Comparison of ENCODE assay signal across 26 cellular contexts in genomic region chr1:172629170-172629569, GRCh38. TPM values are rescaled to one million over a fixed set of nuclear protein-coding genes. Genes with fewer than 3 reads are reported as not detected.
"Had no signal": no experiment of that assay in that cellular context is flagged by ENCODE, and none has a peak within 500 bp of the region (broad histone marks: within the 10 kb centered on the region; RNA-seq: fewer than 3 reads in every experiment).

No MANE protein-coding gene starts in this region.

- H3K4me3 ChIP-seq: adrenal gland, ascending aorta, lung, upper lobe of left lung had no signal

- FAIRE-seq: endothelial cell of umbilical vein had no signal

- H3K36me3 Mint-ChIP-seq: activated naive CD4-positive, alpha-beta T cell treated with anti-CD3 and anti-CD28 coated beads, Interleukin-2, amount 10 ng/mL, durations not matched to agents 7 days and 5 days; stimulated activated naive B cell treated with anti-CD40 and anti-IgM and Interleukin-4, amounts not matched to agents 10 μg/mL and 1 μg/mL and 100 μg/mL, for 72 hours had no signal

- H3K9me3 ChIP-seq: adrenal gland, ascending aorta had no signal

- H3K27ac Mint-ChIP-seq: activated naive CD4-positive, alpha-beta T cell treated with anti-CD3 and anti-CD28 coated beads, Interleukin-2, amount 10 ng/mL, durations not matched to agents 7 days and 5 days; stimulated activated naive B cell treated with anti-CD40 and anti-IgM and Interleukin-4, amounts not matched to agents 10 μg/mL and 1 μg/mL and 100 μg/mL, for 72 hours; T-helper 2 cell treated with Interferon-gamma antibody and Interleukin-4, amounts not matched to agents 5 μg/mL and 100 μg/mL, for 36 hours had no signal

- H3K4me3 Mint-ChIP-seq: activated naive CD4-positive, alpha-beta T cell treated with anti-CD3 and anti-CD28 coated beads, Interleukin-2, amount 10 ng/mL, durations not matched to agents 7 days and 5 days; stimulated activated naive B cell treated with anti-CD40 and anti-IgM and Interleukin-4, amounts not matched to agents 10 μg/mL and 1 μg/mL and 100 μg/mL, for 72 hours; T-helper 2 cell treated with Interferon-gamma antibody and Interleukin-4, amounts not matched to agents 5 μg/mL and 100 μg/mL, for 36 hours had no signal

- ATAC-seq: esophagus mucosa; left lobe of liver; naive thymus-derived CD4-positive, alpha-beta T cell; stimulated activated naive B cell treated with anti-CD40 and anti-IgM and Interleukin-4, amounts not matched to agents 10 μg/mL and 1 μg/mL and 100 μg/mL, for 72 hours had no signal

- H3K27me3 ChIP-seq: adrenal gland, ascending aorta, brain microvascular endothelial cell, upper lobe of left lung had no signal

- DNase-seq: activated CD4-positive, alpha-beta T cell treated with anti-CD3 and anti-CD28 coated beads for 1 hour; activated effector memory CD4-positive, alpha-beta T cell treated with anti-CD3 and anti-CD28 coated beads, Interleukin-2, amount 50 U/mL, for 16 hours; activated naive CD4-positive, alpha-beta T cell treated with anti-CD3 and anti-CD28 coated beads, Interleukin-2, amount 10 ng/mL, durations not matched to agents 7 days and 5 days; activated T-cell treated with anti-CD3 and anti-CD28 coated beads for 4 hours; adrenal gland; brain microvascular endothelial cell; central memory CD4-positive, alpha-beta T cell; dermis blood vessel endothelial cell; effector CD8-positive, alpha-beta T cell; foreskin melanocyte; naive thymus-derived CD4-positive, alpha-beta T cell; stimulated activated CD4-positive, alpha-beta T cell treated with anti-CD3 and anti-CD28 coated beads, Interleukin-2, amount 100 ng/mL, for 48 hours; stimulated activated CD8-positive, alpha-beta memory T cell treated with anti-CD3 and anti-CD28 coated beads, Interleukin-4, amount 100 ng/mL, for 48 hours; stimulated activated naive B cell treated with anti-CD40 and anti-IgM and Interleukin-4, amounts not matched to agents 10 μg/mL and 1 μg/mL and 100 μg/mL, for 72 hours; upper lobe of left lung; WERI-Rb-1 had no signal

- H3K4me1 ChIP-seq: adrenal gland, ascending aorta, upper lobe of left lung had no signal

- H3K9me3 Mint-ChIP-seq: activated naive CD4-positive, alpha-beta T cell treated with anti-CD3 and anti-CD28 coated beads, Interleukin-2, amount 10 ng/mL, durations not matched to agents 7 days and 5 days; T-helper 2 cell treated with Interferon-gamma antibody and Interleukin-4, amounts not matched to agents 5 μg/mL and 100 μg/mL, for 36 hours had no signal

- H3K27me3 Mint-ChIP-seq: stimulated activated naive B cell treated with anti-CD40 and anti-IgM and Interleukin-4, amounts not matched to agents 10 μg/mL and 1 μg/mL and 100 μg/mL, for 72 hours had no signal

- H3K36me3 ChIP-seq: adrenal gland, ascending aorta, brain microvascular endothelial cell, upper lobe of left lung, WERI-Rb-1 had no signal

- H3K27ac ChIP-seq: adrenal gland, ascending aorta, brain microvascular endothelial cell, upper lobe of left lung, WERI-Rb-1 had no signal

RNA-seq across cellular contexts. Expression of gene FASLG, which starts 29.7 kb away (rescaled TPM):
- total RNA-seq: ascending aorta, dermis blood vessel endothelial cell, endothelial cell of umbilical vein, esophagus mucosa, kidney epithelial cell, left lobe of liver, osteoblast, renal cortical epithelial cell, subcutaneous adipose tissue had no signal
- polyA plus RNA-seq: endothelial cell of umbilical vein; naive thymus-derived CD4-positive, alpha-beta T cell had no signal
